ENCODE assay signal across 3 cellular contexts in the genomic region with DNA sequence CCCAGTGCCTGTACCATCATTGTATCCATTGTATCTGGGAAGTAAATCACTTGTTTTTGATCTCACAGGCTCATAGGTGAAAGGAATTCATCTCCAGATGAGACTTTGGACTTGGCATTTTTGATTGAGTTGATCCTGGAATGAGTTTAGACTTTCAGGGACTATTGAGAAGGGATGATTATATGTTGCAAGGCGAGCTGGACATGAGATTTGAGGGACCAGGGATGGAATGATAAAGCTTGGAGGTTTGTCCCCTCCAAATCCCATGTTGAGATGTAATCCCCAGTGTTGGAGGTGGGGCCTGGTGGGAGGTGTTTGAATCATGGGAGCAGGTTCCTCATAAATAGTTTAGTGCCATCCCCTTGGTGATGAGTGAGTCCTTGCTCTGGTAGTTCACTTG. TPM values are rescaled to one million over a fixed set of nuclear protein-coding genes. Genes with fewer than 3 reads are reported as not detected.
"Had no signal": no experiment of that assay in that cellular context is flagged by ENCODE, and none has a peak within 500 bp of the region (broad histone marks: within the 10 kb centered on the region; RNA-seq: fewer than 3 reads in every experiment).

No MANE protein-coding gene starts in this region.

RNA-seq across cellular contexts. Expression of gene ZDHHC11B, which starts 10.4 kb away (rescaled TPM):
- total RNA-seq: lung microvascular endothelial cell, myocyte had no signal
- polyA plus RNA-seq: immature natural killer cell had no signal

RNA-seq across cellular contexts. Expression of gene ZDHHC11, which starts 55.8 kb away (rescaled TPM):
- polyA plus RNA-seq: immature natural killer cell had no signal
